Comparison of ENCODE assay signal across 8 cellular contexts in genomic region chr17:12095522-12095921, GRCh38.
"Had no signal": no experiment of that assay in that cellular context is flagged by ENCODE, and none has a peak within 500 bp of the region (broad histone marks: within the 10 kb centered on the region; RNA-seq: fewer than 3 reads in every experiment).

No MANE protein-coding gene starts in this region.

- H2AFZ ChIP-seq: GM23248 had no signal

- H3K4me3 ChIP-seq: GM23248 had no signal

- H3K9ac ChIP-seq: GM23248 had no signal

- DNase-seq: GM23248, H9, HCEC 1CT, Kasumi-1, KG1 had no signal

- H3K27ac ChIP-seq: GM23248, HL-60 had no signal

- FAIRE-seq: H1, H54 had no signal
